In genomic region chr12:12128665-12129064, GRCh38 we compare ENCODE assay signal across 1 cellular context.
TF ChIP-seq lines count a peak whose summit lies in the region.

No MANE protein-coding gene starts in this region.

TF ChIP-seq in GM12878, 131 proteins besides CTCF, POLR2A, EP300 and RAD21 (continued from another document):
- TF ChIP-seq PKNOX1 (IDR thresholded peaks at IDR 0.05): peak; percentile 11; the same call in 1 of the 2 replicates
- peak; percentile 86 for TF ChIP-seq MTA2 (IDR thresholded peaks at IDR 0.05; ENCODE audit: low read depth)
- TF ChIP-seq SRF (IDR thresholded peaks at IDR 0.05; ENCODE audit: low read depth in 2 of 2, low read length in 2 of 2): no peak
- TF ChIP-seq SPI1 (IDR thresholded peaks at IDR 0.05; ENCODE audit: borderline replicate concordance, insufficient read depth, low read depth, low read length): peak; percentile 70; the same call in 1 of the 2 replicates
- TF ChIP-seq ZNF622 (IDR thresholded peaks at IDR 0.05): no peak
- no peak for TF ChIP-seq RBBP5 (conservative IDR thresholded peaks at IDR 0.05)
- TF ChIP-seq MTA3 (IDR thresholded peaks at IDR 0.05; ENCODE audit: borderline replicate concordance, low read length): no peak
